Comparison of ENCODE assay signal across 17 cellular contexts in genomic region chr4:158553364-158553763, GRCh38. TPM values are rescaled to one million over a fixed set of nuclear protein-coding genes. Genes with fewer than 3 reads are reported as not detected.
DNase-seq lines count a peak whose midpoint lies in the region; ATAC-seq, FAIRE-seq and TF ChIP-seq lines count a peak whose summit lies in the region.
"Had no signal": no experiment of that assay in that cellular context is flagged by ENCODE, and none has a peak within 500 bp of the region (broad histone marks: within the 10 kb centered on the region; RNA-seq: fewer than 3 reads in every experiment).

No MANE protein-coding gene starts in this region.

- H2BK15ac ChIP-seq in mesenchymal stem cell (ENCODE audit: low read depth, poor library complexity, severe bottlenecking): no peak overlapping the region

- no peaks in the 10 kb centered on the region for H3K79me2 ChIP-seq in HCT116 (ENCODE audit: insufficient read depth, low read length)

- H3K36me3 ChIP-seq in HCT116 (ENCODE audit: control insufficient read depth in 1 of 2, insufficient read depth in 2 of 2, low read length in 2 of 2) (no peaks in the 10 kb centered on the region), mesenchymal stem cell (ENCODE audit: control insufficient read depth in 1 of 2, insufficient read depth in 2 of 2, low read depth in 1 of 2, low read length in 2 of 2) (no peaks in the 10 kb centered on the region)
- H3K36me3 ChIP-seq in effector memory CD4-positive, alpha-beta T cell (ENCODE audit: control insufficient read depth, insufficient read depth, low read length): no peaks in the 10 kb centered on the region
- H3K36me3 ChIP-seq: BE2C had no signal

- H3K9me3 Mint-ChIP-seq in WTC11: peaks cover 16% of the 10 kb centered on the region

- RAD21 ChIA-PET in HCT116 (lab: Charles Lee; ENCODE audit: low non-redundant PET in 1 of 2, low total read pairs in 2 of 2, uncharacterized antibody in 2 of 2, unreplicated experiment in 2 of 2): no interaction called here

- H3K4me2 ChIP-seq in HCT116 (ENCODE audit: low read length) (no peak overlapping the region), mesenchymal stem cell (ENCODE audit: low read length, poor library complexity, severe bottlenecking) (no peak overlapping the region)

- POLR2A ChIA-PET in HCT116 (lab: Charles Lee) (no interaction called here), WTC11 (lab: Charles Lee) (no interaction called here)

- H3K9me3 ChIP-seq in HCT116 (ENCODE audit: control insufficient read depth in 1 of 2, insufficient read depth in 1 of 2, low read depth in 1 of 2, low read length in 2 of 2) (no peaks in the 10 kb centered on the region), mesenchymal stem cell (ENCODE audit: control insufficient read depth, low read length) (no peaks in the 10 kb centered on the region)
- no peaks in the 10 kb centered on the region for H3K9me3 ChIP-seq in effector memory CD4-positive, alpha-beta T cell (ENCODE audit: control insufficient read depth, low read length)
- H3K9me3 ChIP-seq: BE2C had no signal

- H2BK12ac ChIP-seq in mesenchymal stem cell (ENCODE audit: low read length in 2 of 2): no peak overlapping the region

- WGBS in mesenchymal stem cell: 66% methylated on average over 3 of the region's 3 CpGs

- H3K27ac ChIP-seq in HCT116 (ENCODE audit: low read depth, low read length) (no peak overlapping the region), mesenchymal stem cell (ENCODE audit: low read length, poor library complexity, severe bottlenecking) (no peak overlapping the region)
- no peak overlapping the region for H3K27ac ChIP-seq in effector memory CD4-positive, alpha-beta T cell (ENCODE audit: insufficient read depth, low read length, poor library complexity, severe bottlenecking)

- intact Hi-C loops in HCT116 (cut with micrococcal nuclease): no loop called here

- no peak overlapping the region for H3K4ac ChIP-seq in mesenchymal stem cell (ENCODE audit: low read depth in 1 of 2, low read length in 2 of 2)

- H2BK5ac ChIP-seq in mesenchymal stem cell (ENCODE audit: low read depth, low read length, poor library complexity, severe bottlenecking): no peak overlapping the region

- no peak overlapping the region for H3K14ac ChIP-seq in mesenchymal stem cell (ENCODE audit: low read length in 2 of 2)

- H3K36me3 Mint-ChIP-seq in WTC11: peaks cover 22% of the 10 kb centered on the region
- H3K36me3 Mint-ChIP-seq: CD4-positive, CD25-positive, alpha-beta regulatory T cell; CD8-positive, alpha-beta memory T cell had no signal

- H3K18ac ChIP-seq in mesenchymal stem cell (ENCODE audit: low read depth in 1 of 2, low read length in 2 of 2): no peak overlapping the region

- H3K4me3 ChIP-seq in HCT116 (replicated peaks in 1 of 2; ENCODE audit: low read depth in 1 of 2, low read length in 2 of 2) (no peak overlapping the region), mesenchymal stem cell (ENCODE audit: insufficient read depth in 1 of 2, low read depth in 1 of 2, low read length in 2 of 2) (no peak overlapping the region)
- no peak overlapping the region for H3K4me3 ChIP-seq in effector memory CD4-positive, alpha-beta T cell (ENCODE audit: insufficient read depth, low read depth, low read length, poor library complexity, severe bottlenecking)

- H3K9ac ChIP-seq in HCT116 (ENCODE audit: low read length): no peak overlapping the region
- H3K9ac ChIP-seq in mesenchymal stem cell (ENCODE audit: low read length): no peak overlapping the region

- no peak overlapping the region for H3K23ac ChIP-seq in mesenchymal stem cell (ENCODE audit: low read length in 2 of 2)

- H3K4me1 ChIP-seq in HCT116 (ENCODE audit: control insufficient read depth in 1 of 2, insufficient read depth in 2 of 2, low read length in 2 of 2) (no peaks in the 10 kb centered on the region), mesenchymal stem cell (ENCODE audit: control insufficient read depth, insufficient read depth, low read depth, low read length) (no peaks in the 10 kb centered on the region)
- no peaks in the 10 kb centered on the region for H3K4me1 ChIP-seq in effector memory CD4-positive, alpha-beta T cell (ENCODE audit: control insufficient read depth, insufficient read depth, low read length, poor library complexity, severe bottlenecking)
- H3K4me1 ChIP-seq: BE2C had no signal

- H4K8ac ChIP-seq in mesenchymal stem cell (ENCODE audit: low read length): no peak overlapping the region

- H3K27ac Mint-ChIP-seq in WTC11: no peak overlapping the region
- H3K27ac Mint-ChIP-seq: CD4-positive, CD25-positive, alpha-beta regulatory T cell; CD8-positive, alpha-beta memory T cell had no signal

- no peaks in the 10 kb centered on the region for H4K20me1 ChIP-seq in HCT116 (ENCODE audit: insufficient read depth)

- no peak for TF ChIP-seq POLR2A in HCT116 (IDR thresholded peaks at IDR 0.05; ENCODE audit: borderline replicate concordance, extremely low read depth, insufficient read depth, insufficient read length)
- no peak for TF ChIP-seq POLR2A in GM12891 (IDR thresholded peaks at IDR 0.05; ENCODE audit: low read depth, low read length)

- TF ChIP-seq CTCF in HCT116 (IDR thresholded peaks at IDR 0.05 in 2 of 3, conservative IDR thresholded peaks at IDR 0.05 in 1 of 3; ENCODE audit: borderline replicate concordance in 1 of 3, insufficient read depth in 1 of 3, low read depth in 2 of 3, low read length in 2 of 3): no peak
- TF ChIP-seq CTCF in WTC11 (IDR thresholded peaks at IDR 0.05): no peak

- peak; percentile 53 for ATAC-seq in HCT116
- peak; percentile 58 for ATAC-seq in WTC11

- peaks cover 7% of the 10 kb centered on the region for H3K4me1 Mint-ChIP-seq in WTC11
- H3K4me1 Mint-ChIP-seq: CD4-positive, CD25-positive, alpha-beta regulatory T cell; CD8-positive, alpha-beta memory T cell had no signal

- H4K91ac ChIP-seq in mesenchymal stem cell (ENCODE audit: low read length): no peak overlapping the region

- H2BK120ac ChIP-seq in mesenchymal stem cell (ENCODE audit: low read depth, low read length): peak overlapping the region; percentile 34

- no peaks in the 10 kb centered on the region for H3K27me3 Mint-ChIP-seq in WTC11 (ENCODE audit: low read depth)
- H3K27me3 Mint-ChIP-seq: CD4-positive, CD25-positive, alpha-beta regulatory T cell had no signal

- H2AFZ ChIP-seq in HCT116 (ENCODE audit: low read depth, low read length, poor library complexity, severe bottlenecking) (no peak overlapping the region), mesenchymal stem cell (ENCODE audit: low read depth, low read length) (no peak overlapping the region)

- no peaks in the 10 kb centered on the region for H3K9me2 ChIP-seq in HCT116 (ENCODE audit: insufficient read depth)

- H3K79me1 ChIP-seq in mesenchymal stem cell (replicated peaks; ENCODE audit: low read length, poor library complexity, severe bottlenecking): no peaks in the 10 kb centered on the region

- CTCF ChIA-PET in HCT116 (lab: Charles Lee) (no interaction called here), WTC11 (lab: Charles Lee) (no interaction called here)

- H3K27me3 ChIP-seq in HCT116 (ENCODE audit: insufficient read depth, low read length): no peaks in the 10 kb centered on the region
- H3K27me3 ChIP-seq in mesenchymal stem cell (ENCODE audit: control insufficient read depth in 1 of 2, insufficient read depth in 1 of 2, low read length in 2 of 2): no peaks in the 10 kb centered on the region
- no peaks in the 10 kb centered on the region for H3K27me3 ChIP-seq in effector memory CD4-positive, alpha-beta T cell (replicated peaks; ENCODE audit: control insufficient read depth, insufficient read depth, low read length, poor library complexity, severe bottlenecking)
- H3K27me3 ChIP-seq: BE2C had no signal

- no peak for TF ChIP-seq RAD21 in HCT116 (IDR thresholded peaks at IDR 0.05; ENCODE audit: low read depth)

- DNase-seq in HCT116 (ENCODE audit: low read depth, low spot score) (no peak), WTC11 (ENCODE audit: low spot score) (no peak), mesenchymal stem cell (no peak), HTR-8/SVneo (ENCODE audit: insufficient read length, low spot score) (no peak), GM12891 (ENCODE audit: insufficient read length, low spot score) (no peak)
- no peak for DNase-seq in effector memory CD4-positive, alpha-beta T cell
- DNase-seq: ACHN; BE2C; C1 segment of cervical spinal cord; CD4-positive, CD25-positive, alpha-beta regulatory T cell; CD8-positive, alpha-beta memory T cell; COR-L47; GOT3; H9 had no signal

- FAIRE-seq in HTR-8/SVneo (lab: Jason Lieb, UNC): no peak
- FAIRE-seq in GM12891 (lab: Jason Lieb, UNC): no peak
- FAIRE-seq: A204.1, D721Med, G401.6 had no signal

- no TSS peak for BruUV-seq in HCT116 (replicated peaks; lab: Mats Ljungman, UMichigan)

- H3K4me3 Mint-ChIP-seq in WTC11: no peak overlapping the region
- H3K4me3 Mint-ChIP-seq: CD4-positive, CD25-positive, alpha-beta regulatory T cell; CD8-positive, alpha-beta memory T cell; H9 had no signal

- H2AK5ac ChIP-seq in mesenchymal stem cell (ENCODE audit: low read length, severe bottlenecking): no peak overlapping the region

TF ChIP-seq in HCT116, 20 proteins besides CTCF, POLR2A, EP300 and RAD21 (continues in another document):
- TF ChIP-seq ELF1 (IDR thresholded peaks at IDR 0.05; ENCODE audit: borderline replicate concordance, low read depth) (no peak), FOSL1 (IDR thresholded peaks at IDR 0.05; ENCODE audit: low read depth) (no peak), POLR2AphosphoS5 (IDR thresholded peaks at IDR 0.05; ENCODE audit: low read depth, low read length) (no peak), TCF7L2 (IDR thresholded peaks at IDR 0.05; ENCODE audit: borderline replicate concordance, extremely low read depth, insufficient read depth, insufficient read length) (no peak)

TF ChIP-seq in WTC11, 78 proteins besides CTCF, POLR2A, EP300 and RAD21 (continues in another document):
- TF ChIP-seq ZNF232 (CRISPR knock-in tag; IDR thresholded peaks at IDR 0.05): no peak

TF ChIP-seq in GM12891, 5 proteins besides CTCF, POLR2A, EP300 and RAD21:
- TF ChIP-seq TAF1 (IDR thresholded peaks at IDR 0.05; ENCODE audit: low read depth, low read length): no peak
- TF ChIP-seq SPI1 (IDR thresholded peaks at IDR 0.05; ENCODE audit: low read depth, low read length): no peak
- no peak for TF ChIP-seq POLR2AphosphoS5 (IDR thresholded peaks at IDR 0.05; ENCODE audit: low read depth, low read length)
- TF ChIP-seq POU2F2 (IDR thresholded peaks at IDR 0.05; ENCODE audit: low read depth, low read length): no peak
- TF ChIP-seq PAX5 (IDR thresholded peaks at IDR 0.05; ENCODE audit: insufficient read depth, low read length, severe bottlenecking): no peak

RNA-seq across cellular contexts. Expression of gene RXFP1, which starts 31.7 kb away (rescaled TPM):
- not detected for total RNA-seq in HCT116 (2021; ENCODE audit: unreplicated experiment)
- not detected in 2 replicates for polyA plus RNA-seq in HCT116 (2012)
- 0.48 to 0.89 TPM (median 0.82 TPM) in 3 replicates for total RNA-seq in WTC11 (2021)
- polyA plus RNA-seq in mesenchymal stem cell (2013, experiment 1 of 2): not detected
- not detected for polyA plus RNA-seq in mesenchymal stem cell (2013, experiment 2 of 2)
- polyA plus RNA-seq in GM12891 (2012; ENCODE audit: low read depth, missing spikeins): not detected
- total RNA-seq: CD4-positive, CD25-positive, alpha-beta regulatory T cell; CD8-positive, alpha-beta memory T cell had no signal
- polyA plus RNA-seq: CD4-positive, CD25-positive, alpha-beta regulatory T cell; CD8-positive, alpha-beta memory T cell had no signal
